ENCODE assay signal across 26 cellular contexts in genomic region chr6:128305976-128306375, GRCh38.
"Had no signal": no experiment of that assay in that cellular context is flagged by ENCODE, and none has a peak within 500 bp of the region (broad histone marks: within the 10 kb centered on the region; RNA-seq: fewer than 3 reads in every experiment).

No MANE protein-coding gene starts in this region.

- H3K4me3 Mint-ChIP-seq: activated CD4-positive, alpha-beta T cell treated with anti-CD3 and anti-CD28 coated beads, Interleukin-2, amount 10 ng/mL, durations not matched to agents 7 days and 5 days; activated CD8-positive, alpha-beta memory T cell treated with anti-CD3 and anti-CD28 coated beads, Interleukin-2, amount 10 ng/mL, durations not matched to agents 7 days and 5 days; activated CD8-positive, alpha-beta T cell treated with anti-CD3 and anti-CD28 coated beads for 36 hours; central memory CD8-positive, alpha-beta T cell; effector memory CD8-positive, alpha-beta T cell; naive B cell; neural crest cell; stimulated activated naive CD8-positive, alpha-beta T cell treated with anti-CD3 and anti-CD28 coated beads, Interleukin-15, amount 100 ng/mL, for 72 hours; T-cell; T-helper 2 cell treated with Interferon-gamma antibody and Interleukin-4, amounts not matched to agents 5 μg/mL and 100 μg/mL, for 36 hours had no signal

- H3K9me3 Mint-ChIP-seq: activated CD8-positive, alpha-beta T cell treated with anti-CD3 and anti-CD28 coated beads for 36 hours; central memory CD8-positive, alpha-beta T cell; effector memory CD8-positive, alpha-beta T cell; naive B cell; T-cell; T-helper 2 cell treated with Interferon-gamma antibody and Interleukin-4, amounts not matched to agents 5 μg/mL and 100 μg/mL, for 36 hours had no signal

- H3K36me3 Mint-ChIP-seq: activated naive CD4-positive, alpha-beta T cell treated with anti-CD3 and anti-CD28 coated beads, Interleukin-2, amount 50 U/mL, for 72 hours; naive B cell; T-cell had no signal

- H3K27ac Mint-ChIP-seq: activated CD4-positive, alpha-beta T cell treated with anti-CD3 and anti-CD28 coated beads, Interleukin-2, amount 10 ng/mL, durations not matched to agents 7 days and 5 days; activated CD8-positive, alpha-beta memory T cell treated with anti-CD3 and anti-CD28 coated beads, Interleukin-2, amount 10 ng/mL, durations not matched to agents 7 days and 5 days; activated CD8-positive, alpha-beta T cell treated with anti-CD3 and anti-CD28 coated beads for 36 hours; activated naive CD4-positive, alpha-beta T cell treated with anti-CD3 and anti-CD28 coated beads, Interleukin-2, amount 50 U/mL, for 72 hours; effector memory CD8-positive, alpha-beta T cell; stimulated activated naive CD8-positive, alpha-beta T cell treated with anti-CD3 and anti-CD28 coated beads, Interleukin-15, amount 100 ng/mL, for 72 hours; T-cell; T-helper 2 cell treated with Interferon-gamma antibody and Interleukin-4, amounts not matched to agents 5 μg/mL and 100 μg/mL, for 36 hours had no signal

- H3K27me3 ChIP-seq: colonic mucosa, dorsolateral prefrontal cortex, heart left ventricle, tibial artery had no signal

- H3K4me1 ChIP-seq: colonic mucosa had no signal

- H3K27ac ChIP-seq: colonic mucosa, heart left ventricle, tibial artery, WERI-Rb-1 had no signal

- H3K4me3 ChIP-seq: colonic mucosa, dorsolateral prefrontal cortex, heart left ventricle, mucosa of descending colon, tibial artery had no signal

- H3K36me3 ChIP-seq: colonic mucosa, heart left ventricle, tibial artery, WERI-Rb-1 had no signal

- H3K9me3 ChIP-seq: colonic mucosa, heart left ventricle, mucosa of descending colon, tibial artery had no signal

- H3K27me3 Mint-ChIP-seq: activated CD4-positive, alpha-beta T cell treated with anti-CD3 and anti-CD28 coated beads, Interleukin-2, amount 10 ng/mL, durations not matched to agents 7 days and 5 days; activated CD8-positive, alpha-beta T cell treated with anti-CD3 and anti-CD28 coated beads for 36 hours; central memory CD8-positive, alpha-beta T cell; effector memory CD8-positive, alpha-beta T cell; naive B cell; stimulated activated naive CD8-positive, alpha-beta T cell treated with anti-CD3 and anti-CD28 coated beads, Interleukin-15, amount 100 ng/mL, for 72 hours; T-cell had no signal

- H3K4me1 Mint-ChIP-seq: central memory CD8-positive, alpha-beta T cell; naive B cell had no signal

- DNase-seq: activated CD4-positive, alpha-beta T cell treated with anti-CD3 and anti-CD28 coated beads, Interleukin-2, amount 10 ng/mL, durations not matched to agents 7 days and 5 days; activated CD4-positive, CD25-positive, alpha-beta regulatory T cell treated with anti-CD3 and anti-CD28 coated beads, Interleukin-2, amount 50 U/mL, for 72 hours; activated CD8-positive, alpha-beta memory T cell treated with anti-CD3 and anti-CD28 coated beads, Interleukin-2, amount 10 ng/mL, durations not matched to agents 7 days and 5 days; activated CD8-positive, alpha-beta T cell treated with anti-CD3 and anti-CD28 coated beads for 36 hours; activated T-cell treated with anti-CD3 and anti-CD28 coated beads for 4 hours; aorta; colonic mucosa; dorsolateral prefrontal cortex; effector memory CD8-positive, alpha-beta T cell; heart left ventricle; left colon; mesendoderm; mucosa of descending colon; naive B cell; occipital lobe; posterior cingulate gyrus; stimulated activated CD4-positive, alpha-beta T cell treated with anti-CD3 and anti-CD28 coated beads, Interleukin-12 subunit alpha, Interleukin-12 subunit beta, amount 100 ng/mL, for 4 hours; stimulated activated CD4-positive, alpha-beta T cell treated with anti-CD3 and anti-CD28 coated beads, Interleukin-4, amount 100 ng/mL, for 4 hours; stimulated activated naive CD8-positive, alpha-beta T cell treated with anti-CD3 and anti-CD28 coated beads, Interleukin-15, amount 100 ng/mL, for 72 hours; T-cell; tibial artery; WERI-Rb-1 had no signal
